10 cellular contexts compared by ENCODE assay signal in the genomic region with DNA sequence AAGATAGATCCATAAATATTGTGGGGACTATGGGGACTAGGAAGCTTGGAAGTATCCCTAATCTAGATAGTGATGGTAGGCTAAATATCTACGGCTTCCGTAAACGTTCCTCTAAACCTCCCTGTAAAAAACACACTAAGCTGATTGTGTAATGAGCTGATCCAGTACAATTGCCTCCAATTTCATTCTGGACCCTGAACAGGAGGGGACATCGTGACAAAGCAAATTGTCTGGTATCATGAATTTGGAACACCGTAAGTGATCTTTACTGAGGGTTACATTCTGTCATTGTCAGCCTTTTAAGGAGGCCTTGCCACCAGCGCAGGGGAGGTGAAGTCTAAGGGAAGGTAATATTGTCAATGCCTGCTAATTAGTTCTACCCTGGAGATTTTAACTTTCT. TPM values are rescaled to one million over a fixed set of nuclear protein-coding genes. Genes with fewer than 3 reads are reported as not detected.
DNase-seq lines count a peak whose midpoint lies in the region; ATAC-seq and TF ChIP-seq lines count a peak whose summit lies in the region.
"Had no signal": no experiment of that assay in that cellular context is flagged by ENCODE, and none has a peak within 500 bp of the region (broad histone marks: within the 10 kb centered on the region; RNA-seq: fewer than 3 reads in every experiment).

No MANE protein-coding gene starts in this region.

- no peak for ATAC-seq in activated CD4-positive, alpha-beta T cell treated with anti-CD3 and anti-CD28 coated beads for 36 hours
- no peak for ATAC-seq in GM19351 (IDR thresholded peaks at IDR 0.05; ENCODE audit: unreplicated experiment)

- peaks cover 12% of the 10 kb centered on the region for H3K27me3 Mint-ChIP-seq in activated CD4-positive, alpha-beta T cell treated with anti-CD3 and anti-CD28 coated beads for 36 hours

- no peaks in the 10 kb centered on the region for H3K36me3 ChIP-seq in mesodermal cell (ENCODE audit: control insufficient read depth, insufficient read depth, low read length)
- H3K36me3 ChIP-seq in uterus = no peaks in the 10 kb centered on the region

- H3K9me3 Mint-ChIP-seq in activated CD4-positive, alpha-beta T cell treated with anti-CD3 and anti-CD28 coated beads for 36 hours (ENCODE audit: low read depth) = peaks cover 2% of the 10 kb centered on the region

- H3K27ac Mint-ChIP-seq in activated CD4-positive, alpha-beta T cell treated with anti-CD3 and anti-CD28 coated beads for 36 hours = no peak overlapping the region
- H3K27ac Mint-ChIP-seq: activated CD4-positive, alpha-beta memory T cell treated with anti-CD3 and anti-CD28 coated beads for 36 hours had no signal

- H3K27ac ChIP-seq in mesodermal cell (ENCODE audit: low read depth, low read length, severe bottlenecking) (no peak overlapping the region), uterus (peak overlapping the region; percentile 62 to 69)

- CTCF ChIA-PET in activated CD4-positive, alpha-beta T cell treated with anti-CD3 and anti-CD28 coated beads for 36 hours (lab: Charles Lee) = no interaction called here

- TF ChIP-seq POLR2A in uterus (IDR thresholded peaks at IDR 0.05) = no peak

- H3K36me3 Mint-ChIP-seq in activated CD4-positive, alpha-beta T cell treated with anti-CD3 and anti-CD28 coated beads for 36 hours (ENCODE audit: low read depth) = no peaks in the 10 kb centered on the region
- H3K36me3 Mint-ChIP-seq: activated CD4-positive, alpha-beta memory T cell treated with anti-CD3 and anti-CD28 coated beads for 36 hours had no signal

- POLR2A ChIA-PET in activated CD4-positive, alpha-beta T cell treated with anti-CD3 and anti-CD28 coated beads for 36 hours (lab: Charles Lee) = no interaction called here

- intact Hi-C loops in uterus (cut with DNase I; ENCODE audit: low total_unique reads) = no loop called here
- intact Hi-C loops in activated CD4-positive, alpha-beta T cell treated with anti-CD3 and anti-CD28 coated beads for 36 hours (cut with DNase I, micrococcal nuclease) = no loop called here

- H3K9me3 ChIP-seq in mesodermal cell (ENCODE audit: control insufficient read depth, low read length) = no peaks in the 10 kb centered on the region
- no peaks in the 10 kb centered on the region for H3K9me3 ChIP-seq in uterus

- 85% methylated on average over 5 of the region's 6 CpGs; no CpG with 5 or more reads in 1 of the 2 experiments for WGBS in mesodermal cell (ENCODE audit: insufficient coverage in 2 of 2), 2 experiments

- H3K4me1 ChIP-seq in mesodermal cell (ENCODE audit: control insufficient read depth, insufficient read depth, low read length, poor library complexity, severe bottlenecking) (peaks cover 9% of the 10 kb centered on the region), uterus (no peaks in the 10 kb centered on the region)

- no peaks in the 10 kb centered on the region for H3K27me3 ChIP-seq in uterus

- no peaks in the 10 kb centered on the region for H3K4me1 Mint-ChIP-seq in activated CD4-positive, alpha-beta T cell treated with anti-CD3 and anti-CD28 coated beads for 36 hours

- TF ChIP-seq CTCF in uterus (IDR thresholded peaks at IDR 0.05) = no peak

- H3K4me3 ChIP-seq in mesodermal cell (ENCODE audit: extremely low read depth, insufficient read depth, low read length, poor library complexity, severe bottlenecking) (peak overlapping the region; percentile 49), uterus (peak overlapping the region in 1 of 2 donors; percentile 26)

- peak; percentile 28 for DNase-seq in SIG-M5 treated with dmso at 0.1 percent for 504 hours (lab: John Stamatoyannopoulos, UW; ENCODE audit: unreplicated experiment)
- no peak for DNase-seq in SIG-M5 (lab: John Stamatoyannopoulos, UW)
- DNase-seq in dermis blood vessel endothelial cell = peak; percentile 16
- no peak for DNase-seq in uterus
- DNase-seq in NCI-H187 treated with DMSO at 0.1 percent for 48 hours (lab: John Stamatoyannopoulos, UW) = no peak
- no peak for DNase-seq in activated CD4-positive, alpha-beta T cell treated with anti-CD3 and anti-CD28 coated beads for 36 hours
- DNase-seq: activated CD4-positive, alpha-beta memory T cell treated with anti-CD3 and anti-CD28 coated beads for 36 hours; AML-193 had no signal

- no peak overlapping the region for H3K4me3 Mint-ChIP-seq in activated CD4-positive, alpha-beta T cell treated with anti-CD3 and anti-CD28 coated beads for 36 hours
- H3K4me3 Mint-ChIP-seq: activated CD4-positive, alpha-beta memory T cell treated with anti-CD3 and anti-CD28 coated beads for 36 hours had no signal

RNA-seq across cellular contexts. Expression of a gene that starts 0.5 kb away (rescaled TPM):
- total RNA-seq in dermis blood vessel endothelial cell = 13.6 and 32.9 TPM in 2 replicates
- 68.5 TPM for polyA plus RNA-seq in mesodermal cell (2013, experiment 1 of 2)
- polyA plus RNA-seq in mesodermal cell (2013, experiment 2 of 2) = 73.4 TPM
- 10 to 100 TPM in 3 of 4 donors, 1 to 10 TPM in 1; 4.6 to 85.6 (median 22.8) TPM for total RNA-seq in uterus
- not detected for total RNA-seq in activated CD4-positive, alpha-beta T cell treated with anti-CD3 and anti-CD28 coated beads for 36 hours
- total RNA-seq: activated CD4-positive, alpha-beta memory T cell treated with anti-CD3 and anti-CD28 coated beads for 36 hours had no signal

Comparison
In these comparisons a context has a peak if more than half of its experiments do, and no peak if none do; other contexts are left out.
1. DNase-seq: peak in SIG-M5 treated with dmso at 0.1 percent for 504 hours (single experiment) and dermis blood vessel endothelial cell (single experiment); none in SIG-M5 (single experiment), uterus (0 of 2), NCI-H187 treated with DMSO at 0.1 percent for 48 hours (single experiment) and activated CD4-positive, alpha-beta T cell treated with anti-CD3 and anti-CD28 coated beads for 36 hours (single experiment).
2. RNA of a gene that starts 0.5 kb away (total RNA-seq): 4.6 to 85.6 TPM in uterus and 13.6 to 32.9 TPM in dermis blood vessel endothelial cell; not detected in activated CD4-positive, alpha-beta T cell treated with anti-CD3 and anti-CD28 coated beads for 36 hours; every median in the first group is over 4 times any median in the second.